8 cellular contexts compared by ENCODE assay signal in genomic region chr17:46818319-46818928, GRCh38. TPM values are rescaled to one million over a fixed set of nuclear protein-coding genes. Genes with fewer than 3 reads are reported as not detected.
A peak's percentile ranks its signal among the peaks of the same experiment; 100 is the strongest.
DNase-seq lines count a peak whose midpoint lies in the region; ATAC-seq and TF ChIP-seq lines count a peak whose summit lies in the region.

Gene WNT3 (minus strand): TSS chr17:46818692. CDS start chr17:46818597, 95 bp downstream.

- H3K36me3 ChIP-seq in Caco-2 (ENCODE audit: control insufficient read depth, insufficient read depth, low read length) (no peaks in the 10 kb centered on the region; the same call in 1 of the 2 replicates), hepatocyte (replicated peaks; ENCODE audit: insufficient read depth, low read depth) (no peaks in the 10 kb centered on the region), uterus (no peaks in the 10 kb centered on the region)

- H3K4me1 ChIP-seq in Caco-2 (peaks cover 18% of the 10 kb centered on the region; the same call in 1 of the 2 replicates), hepatocyte (ENCODE audit: insufficient read depth) (peaks cover 12% of the 10 kb centered on the region), uterus (peaks cover 0 to 11% of the 10 kb centered on the region in 2 donors)

- no peaks in the 10 kb centered on the region for H3K36me3 Mint-ChIP-seq in Caco-2 (ENCODE audit: insufficient read depth, unreplicated experiment)

- no peaks in the 10 kb centered on the region for H3K9me3 ChIP-seq in Caco-2
- H3K9me3 ChIP-seq in hepatocyte (ENCODE audit: low read depth): no peaks in the 10 kb centered on the region
- no peaks in the 10 kb centered on the region for H3K9me3 ChIP-seq in uterus

- H3K27me3 ChIP-seq in Caco-2 (replicated peaks; ENCODE audit: control insufficient read depth, insufficient read depth, low read length) (no peaks in the 10 kb centered on the region), hepatocyte (peaks cover 88% of the 10 kb centered on the region), uterus (peaks cover 8 to 52% of the 10 kb centered on the region in 2 donors)

- POLR2A ChIA-PET in Caco-2 (lab: Charles Lee): no interaction called here

- no TSS peak for BruUV-seq in Caco-2 (replicated peaks; lab: Mats Ljungman, UMichigan)

- H3K4me2 ChIP-seq in hepatocyte: peak within 1 kb of the TSS; percentile 98

- no peaks in the 10 kb centered on the region for H4K20me1 ChIP-seq in hepatocyte (ENCODE audit: insufficient read depth, poor library complexity, severe bottlenecking)

- CTCF ChIA-PET in Caco-2 (lab: Charles Lee): no interaction called here

- no peak for ATAC-seq in HG02588 (IDR thresholded peaks at IDR 0.05; ENCODE audit: unreplicated experiment)

- intact Hi-C loops in Caco-2 (cut with micrococcal nuclease; ENCODE audit: unreplicated experiment) (no loop called here), uterus (cut with DNase I; ENCODE audit: low total_unique reads) (no loop called here)

- WGBS in hepatocyte (ENCODE audit: low lambda C conversion rate, missing lambda C conversion rate): 0% methylated on average over 9 of the region's 47 CpGs

- TF ChIP-seq CTCF in Caco-2 (IDR thresholded peaks at IDR 0.05; ENCODE audit: insufficient read depth in 1 of 2, low read depth in 1 of 2, low read length in 1 of 2, severe bottlenecking in 1 of 2, unreplicated experiment in 1 of 2) (no peak), hepatocyte (IDR thresholded peaks at IDR 0.05; ENCODE audit: poor library complexity) (no peak), uterus (IDR thresholded peaks at IDR 0.05) (no peak)

- no peak for TF ChIP-seq POLR2A in uterus (IDR thresholded peaks at IDR 0.05)

- no peaks in the 10 kb centered on the region for H3K4me1 Mint-ChIP-seq in Caco-2 (ENCODE audit: low read depth, unreplicated experiment)

- no peak within 1 kb of the TSS for H3K27ac Mint-ChIP-seq in Caco-2 (ENCODE audit: unreplicated experiment)

- H3K4me3 Mint-ChIP-seq in Caco-2 (ENCODE audit: unreplicated experiment): peak within 1 kb of the TSS; percentile 63

- H3K27me3 Mint-ChIP-seq in Caco-2 (ENCODE audit: insufficient read depth, unreplicated experiment): peaks cover 3% of the 10 kb centered on the region

- peak within 1 kb of the TSS; percentile 66 for H2AFZ ChIP-seq in hepatocyte

- no peaks in the 10 kb centered on the region for H3K9me2 ChIP-seq in hepatocyte (replicated peaks; ENCODE audit: insufficient read depth)

- H3K27ac ChIP-seq in hepatocyte: no peak within 1 kb of the TSS
- H3K27ac ChIP-seq in uterus: no peak within 1 kb of the TSS

- H3K4me3 ChIP-seq in Caco-2 (ENCODE audit: low read depth, low read length): peak within 1 kb of the TSS; percentile 31
- peak within 1 kb of the TSS; percentile 45 for H3K4me3 ChIP-seq in hepatocyte
- no peak within 1 kb of the TSS for H3K4me3 ChIP-seq in uterus

- H3K79me2 ChIP-seq in hepatocyte: no peaks in the 10 kb centered on the region

- DNase-seq in Caco-2 (peak in 1 of 2 experiments; percentile 30), NCI-H345 treated with DMSO at 0.1 percent for 48 hours (lab: John Stamatoyannopoulos, UW; ENCODE audit: unreplicated experiment) (peak; percentile 7), activated T-helper 1 cell treated with Interleukin-2 at 50 U/mL for 16 hours (ENCODE audit: low read depth) (peak; percentile 13), hepatocyte (ENCODE audit: low spot score) (no peak), uterus (no peak), middle frontal gyrus (ENCODE audit: extremely low spot score, low spot score) (no peak)
- peak; percentile 44 for DNase-seq in stimulated activated CD4-positive, alpha-beta T cell treated with anti-CD3 and anti-CD28 coated beads, Interleukin-1b, Interleukin-23, amount 100 ng/mL, for 48 hours

- no peaks in the 10 kb centered on the region for H3K9me3 Mint-ChIP-seq in Caco-2 (ENCODE audit: unreplicated experiment)

RNA-seq across cellular contexts. Expression of gene WNT3, which starts in this region (rescaled TPM):
- 8.7 and 8.8 TPM in 2 replicates for total RNA-seq in Caco-2 (2022)
- total RNA-seq in hepatocyte: 5.3 and 6.1 TPM in 2 replicates
- 5.3 and 7.3 TPM in 2 replicates for polyA plus RNA-seq in hepatocyte
- total RNA-seq in uterus: under 1 TPM in 2 of 4 donors, not detected in 2; 0.46 to 0.90 TPM

Comparison
In these comparisons a context has a peak if more than half of its experiments do, and no peak if none do; other contexts are left out.
1. DNase-seq: peak in NCI-H345 treated with DMSO at 0.1 percent for 48 hours (single experiment), activated T-helper 1 cell treated with Interleukin-2 at 50 U/mL for 16 hours (single experiment) and stimulated activated CD4-positive, alpha-beta T cell treated with anti-CD3 and anti-CD28 coated beads, Interleukin-1b, Interleukin-23, amount 100 ng/mL, for 48 hours (single experiment); none in hepatocyte (single experiment), uterus (0 of 2) and middle frontal gyrus (single experiment).
2. H3K4me3 ChIP-seq: peak in Caco-2 (single experiment) and hepatocyte (single experiment); none in uterus (0 of 2).